24 cellular contexts compared by ENCODE assay signal in genomic region chr2:1373794-1374193, GRCh38. TPM values are rescaled to one million over a fixed set of nuclear protein-coding genes. Genes with fewer than 3 reads are reported as not detected.
"Had no signal": no experiment of that assay in that cellular context is flagged by ENCODE, and none has a peak within 500 bp of the region (broad histone marks: within the 10 kb centered on the region; RNA-seq: fewer than 3 reads in every experiment).

No MANE protein-coding gene starts in this region.

- H3K4me3 ChIP-seq: cardiac muscle cell, lower lobe of right lung, spleen, thoracic aorta had no signal

- H3K9me3 ChIP-seq: lower lobe of right lung, spleen, thoracic aorta had no signal

- H3K4me1 ChIP-seq: lower lobe of right lung, spleen had no signal

- H3K36me3 ChIP-seq: cardiac muscle cell, lower lobe of right lung, spleen, thoracic aorta, WERI-Rb-1 had no signal

- H3K27ac ChIP-seq: cardiac muscle cell, lower lobe of right lung, spleen, thoracic aorta, WERI-Rb-1 had no signal

- ATAC-seq: activated CD8-positive, alpha-beta memory T cell treated with anti-CD3 and anti-CD28 coated beads, Interleukin-2, amount 10 ng/mL, durations not matched to agents 7 days and 5 days; activated CD8-positive, alpha-beta T cell treated with anti-CD3 and anti-CD28 coated beads for 36 hours; activated naive CD8-positive, alpha-beta T cell treated with anti-CD3 and anti-CD28 coated beads, Interleukin-2, amount 50 U/mL, for 24 hours; left colon; lower lobe of right lung; naive thymus-derived CD4-positive, alpha-beta T cell had no signal

- H3K27me3 ChIP-seq: cardiac muscle cell, spleen had no signal

- DNase-seq: activated CD4-positive, alpha-beta T cell treated with anti-CD3 and anti-CD28 coated beads, Interleukin-2, amount 10 ng/mL, durations not matched to agents 7 days and 5 days; activated CD4-positive, CD25-positive, alpha-beta regulatory T cell treated with anti-CD3 and anti-CD28 coated beads, Interleukin-2, amount 50 U/mL, for 72 hours; activated CD8-positive, alpha-beta memory T cell treated with anti-CD3 and anti-CD28 coated beads, Interleukin-2, amount 10 ng/mL, durations not matched to agents 7 days and 5 days; activated CD8-positive, alpha-beta T cell treated with anti-CD3 and anti-CD28 coated beads for 36 hours; activated effector memory CD4-positive, alpha-beta T cell treated with anti-CD3 and anti-CD28 coated beads, Interleukin-2, amount 50 U/mL, for 16 hours; activated naive CD4-positive, alpha-beta T cell treated with anti-CD3 and anti-CD28 coated beads, Interleukin-2, amount 50 U/mL, for 16 hours; activated naive CD8-positive, alpha-beta T cell treated with anti-CD3 and anti-CD28 coated beads, Interleukin-2, amount 50 U/mL, for 24 hours; activated T-cell treated with anti-CD3 and anti-CD28 coated beads for 4 hours; effector CD4-positive, alpha-beta T cell; head of caudate nucleus; islet precursor cell; left colon; lower lobe of right lung; naive thymus-derived CD4-positive, alpha-beta T cell; occipital lobe; spleen; stimulated activated CD4-positive, alpha-beta T cell treated with anti-CD3 and anti-CD28 coated beads, Interleukin-4, amount 100 ng/mL, for 1 hour; stimulated activated naive CD4-positive, alpha-beta T cell; WERI-Rb-1 had no signal

RNA-seq across cellular contexts. Expression of gene TPO, which starts 39.5 kb away (rescaled TPM):
- total RNA-seq: activated CD8-positive, alpha-beta T cell treated with anti-CD3 and anti-CD28 coated beads for 36 hours; chondrocyte; epithelial cell of proximal tubule; neural crest cell; occipital lobe had no signal
- polyA plus RNA-seq: naive thymus-derived CD4-positive, alpha-beta T cell had no signal
